27 cellular contexts compared by ENCODE assay signal in genomic region chr7:45183711-45184210, GRCh38. TPM values are rescaled to one million over a fixed set of nuclear protein-coding genes. Genes with fewer than 3 reads are reported as not detected.
DNase-seq lines count a peak whose midpoint lies in the region.
"Had no signal": no experiment of that assay in that cellular context is flagged by ENCODE, and none has a peak within 500 bp of the region (broad histone marks: within the 10 kb centered on the region; RNA-seq: fewer than 3 reads in every experiment).

No MANE protein-coding gene starts in this region.

- H3K27me3 ChIP-seq in H7 (ENCODE audit: control insufficient read depth, insufficient read depth, low read length) = no peaks in the 10 kb centered on the region
- H3K27me3 ChIP-seq: upper lobe of left lung had no signal

- peak; percentile 35 for DNase-seq in activated CD8-positive, alpha-beta memory T cell treated with anti-CD3 and anti-CD28 coated beads for 24 hours
- DNase-seq in activated CD8-positive, alpha-beta memory T cell treated with anti-CD3 and anti-CD28 coated beads, Interleukin-2, amount 50 U/mL, for 4 hours = no peak
- peak; percentile 46 for DNase-seq in H7
- DNase-seq in islet precursor cell = peak; percentile 47
- DNase-seq in stimulated activated CD8-positive, alpha-beta memory T cell treated with anti-CD3 and anti-CD28 coated beads, Interleukin-4, amount 100 ng/mL, for 48 hours = peak; percentile 14
- no peak for DNase-seq in DMS79 (lab: John Stamatoyannopoulos, UW)
- no peak for DNase-seq in NCI-H2107 treated with DMSO at 0.1 percent for 48 hours (lab: John Stamatoyannopoulos, UW; ENCODE audit: unreplicated experiment)
- DNase-seq in occipital lobe (lab: John Stamatoyannopoulos, UW) = no peak
- DNase-seq: activated CD4-positive, alpha-beta T cell treated with anti-CD3 and anti-CD28 coated beads for 4 hours; activated naive CD4-positive, alpha-beta T cell treated with anti-CD3 and anti-CD28 coated beads, Interleukin-2, amount 50 U/mL, for 16 hours; anterior cingulate cortex; DMS79 treated with DMSO at 0.1 percent for 48 hours; GDM1; hypothalamus; Karpas-422; left colon; mesendoderm; NCI-H1436 treated with DMSO at 0.1 percent for 48 hours; SIG-M5; stimulated activated CD4-positive, alpha-beta T cell treated with anti-CD3 and anti-CD28 coated beads, Interleukin-4, amount 100 ng/mL, for 24 hours had no signal

- no peaks in the 10 kb centered on the region for H3K36me3 ChIP-seq in H7 (replicated peaks; ENCODE audit: control insufficient read depth, insufficient read depth, low read length)
- H3K36me3 ChIP-seq: breast epithelium, gastroesophageal sphincter, prostate gland had no signal

- no peak overlapping the region for H3K4me3 ChIP-seq in H7 (ENCODE audit: insufficient read depth, low read depth, low read length)
- H3K4me3 ChIP-seq: breast epithelium, gastroesophageal sphincter, prostate gland, upper lobe of left lung had no signal

RNA-seq across cellular contexts. Expression of gene RAMP3, which starts 26.2 kb away (rescaled TPM):
- 0.11 and 0.31 TPM in 2 replicates for total RNA-seq in H7 (2014; rRNA removed; shearing (Covaris generic))
- total RNA-seq in occipital lobe = 4.7 TPM
- total RNA-seq: activated T-helper 1 cell treated with anti-CD3 and anti-CD28 coated beads, Interleukin-12 subunit alpha, Interleukin-12 subunit beta, Interleukin-2, Interleukin-4 antibody, amounts not matched to agents 30 ng/mL and 10 ng/mL and 1 ng/mL, durations not matched to agents 14 hours and 24 hours and 36 hours; Caco-2; myocyte had no signal

Comparison
In these comparisons a context has a peak if more than half of its experiments do, and no peak if none do; other contexts are left out.
1. DNase-seq: peak in activated CD8-positive, alpha-beta memory T cell treated with anti-CD3 and anti-CD28 coated beads for 24 hours (single experiment), H7 (single experiment), islet precursor cell (single experiment) and stimulated activated CD8-positive, alpha-beta memory T cell treated with anti-CD3 and anti-CD28 coated beads, Interleukin-4, amount 100 ng/mL, for 48 hours (single experiment); none in activated CD8-positive, alpha-beta memory T cell treated with anti-CD3 and anti-CD28 coated beads, Interleukin-2, amount 50 U/mL, for 4 hours (single experiment), DMS79 (single experiment), NCI-H2107 treated with DMSO at 0.1 percent for 48 hours (single experiment) and occipital lobe (single experiment).